In genomic region chr18:25235648-25236047, GRCh38 we compare ENCODE assay signal across 1 cellular context.
TF ChIP-seq lines count a peak whose summit lies in the region.

No MANE protein-coding gene starts in this region.

TF ChIP-seq in IMR-90, 13 proteins besides CTCF, POLR2A, EP300 and RAD21:
- TF ChIP-seq MAFK (IDR thresholded peaks at IDR 0.05; ENCODE audit: low read depth, low read length) (no peak), MAZ (IDR thresholded peaks at IDR 0.05; ENCODE audit: borderline replicate concordance, low read depth, low read length) (no peak), CHD1 (IDR thresholded peaks at IDR 0.05; ENCODE audit: low read depth, low read length) (no peak), RCOR1 (IDR thresholded peaks at IDR 0.05; ENCODE audit: insufficient replicate concordance, low read length) (no peak)
